ENCODE assay signal across 14 cellular contexts in genomic region chr1:208497866-208498541, GRCh38.
"Had no signal": no experiment of that assay in that cellular context is flagged by ENCODE, and none has a peak within 500 bp of the region (broad histone marks: within the 10 kb centered on the region; RNA-seq: fewer than 3 reads in every experiment).

No MANE protein-coding gene starts in this region.

- DNase-seq: activated CD4-positive, alpha-beta T cell treated with anti-CD3 and anti-CD28 coated beads, Interleukin-2, amount 50 U/mL, for 1 hour; activated CD4-positive, CD25-positive, alpha-beta regulatory T cell; activated naive CD4-positive, alpha-beta T cell treated with anti-CD3 and anti-CD28 coated beads, Interleukin-2, amount 50 U/mL, for 16 hours; activated T-cell treated with anti-CD3 and anti-CD28 coated beads, Interleukin-2, amount 50 U/mL, for 1 hour; adrenal gland; endodermal cell; hippocampal formation; nephron progenitor cell; stimulated activated CD4-positive, alpha-beta T cell treated with anti-CD3 and anti-CD28 coated beads, Interleukin-15, amount 100 ng/mL, for 24 hours; stimulated activated CD4-positive, alpha-beta T cell treated with anti-CD3 and anti-CD28 coated beads, Interleukin-4, amount 100 ng/mL, for 4 hours; stimulated activated naive CD8-positive, alpha-beta T cell treated with anti-CD3 and anti-CD28 coated beads, Interleukin-15, amount 100 ng/mL, for 72 hours; T-helper 2 cell had no signal

- H3K36me3 ChIP-seq: adrenal gland, thoracic aorta had no signal

- H3K9me3 ChIP-seq: adrenal gland, body of pancreas, thoracic aorta had no signal

- H3K4me3 ChIP-seq: adrenal gland, body of pancreas, thoracic aorta had no signal

- H3K4me1 ChIP-seq: adrenal gland, body of pancreas had no signal

- H3K27ac ChIP-seq: adrenal gland, body of pancreas, thoracic aorta had no signal
